Comparison of ENCODE assay signal across 9 cellular contexts in the genomic region with DNA sequence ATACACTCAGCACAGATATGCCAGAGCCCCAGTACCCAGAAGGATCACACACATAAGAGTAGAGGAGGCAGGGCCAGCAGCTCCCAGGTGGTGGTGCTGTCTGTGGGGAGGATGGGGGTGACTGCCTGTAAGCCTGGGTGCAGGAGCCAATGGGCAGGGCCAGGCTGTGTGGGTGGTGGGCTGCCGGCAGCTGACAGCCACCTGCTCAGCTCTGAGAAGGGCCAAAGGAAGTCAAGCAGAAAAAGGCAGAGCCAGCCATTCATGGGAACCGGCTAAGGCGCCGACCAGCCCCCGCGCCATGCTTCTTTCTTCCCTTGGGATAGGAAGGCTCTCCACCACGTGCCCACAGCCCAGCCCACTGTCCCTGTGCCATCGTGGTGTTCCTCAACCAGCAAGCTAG. TPM values are rescaled to one million over a fixed set of nuclear protein-coding genes. Genes with fewer than 3 reads are reported as not detected.
DNase-seq lines count a peak whose midpoint lies in the region; ATAC-seq and TF ChIP-seq lines count a peak whose summit lies in the region.
"Had no signal": no experiment of that assay in that cellular context is flagged by ENCODE, and none has a peak within 500 bp of the region (broad histone marks: within the 10 kb centered on the region; RNA-seq: fewer than 3 reads in every experiment).

No MANE protein-coding gene starts in this region.

- H3K36me3 ChIP-seq in prostate gland = no peaks in the 10 kb centered on the region

- H3K4me3 ChIP-seq in prostate gland = no peak overlapping the region

- peaks cover 0 to 3% (median 0%) of the 10 kb centered on the region in 3 donors for H3K36me3 Mint-ChIP-seq in immature natural killer cell

- DNase-seq in GM10266 (ENCODE audit: extremely low spot score) = peak; percentile 50
- DNase-seq in immature natural killer cell = no peak
- no peak for DNase-seq in SW 1271 (lab: John Stamatoyannopoulos, UW)
- DNase-seq in prostate gland (ENCODE audit: low spot score) = no peak
- no peak for DNase-seq in activated naive CD4-positive, alpha-beta T cell treated with Interleukin-2 at 50 U/mL for 16 hours
- DNase-seq: foreskin melanocyte had no signal

- peaks cover 0 to 1% (median 0%) of the 10 kb centered on the region in 3 donors for H3K27me3 Mint-ChIP-seq in immature natural killer cell (ENCODE audit: low read depth in 3 of 3)

- peak; percentile 42 for TF ChIP-seq CTCF in GM10266 (IDR thresholded peaks at IDR 0.05; ENCODE audit: control insufficient read depth, insufficient read depth, low read depth, missing control alignments)
- no peak for TF ChIP-seq CTCF in prostate gland (IDR thresholded peaks at IDR 0.05)

- ATAC-seq in GM19452 (IDR thresholded peaks at IDR 0.05; ENCODE audit: unreplicated experiment) = peak; percentile 50
- ATAC-seq in HG03469 (IDR thresholded peaks at IDR 0.05; ENCODE audit: unreplicated experiment) = peak; percentile 39
- no peak for ATAC-seq in SK-N-SH treated with all-trans-retinoic acid at 6 μM for 48 hours

- TF ChIP-seq POLR2A in prostate gland (IDR thresholded peaks at IDR 0.05) = no peak

- H3K9me3 Mint-ChIP-seq in immature natural killer cell = no peaks in the 10 kb centered on the region

- peak overlapping the region in 3 of 5 donors; percentile 6 to 58 (median 10) for H3K4me3 Mint-ChIP-seq in immature natural killer cell

- H3K9me3 ChIP-seq in prostate gland = no peaks in the 10 kb centered on the region

- intact Hi-C loops in prostate gland (cut with DNase I) = no loop called here

- WGBS in prostate gland = 69% methylated on average over 8 of the region's 8 CpGs

- peaks cover 10% of the 10 kb centered on the region for H3K4me1 ChIP-seq in prostate gland (replicated peaks)

- peaks cover 66 to 77% of the 10 kb centered on the region in 2 donors for H3K4me1 Mint-ChIP-seq in immature natural killer cell

- H3K27ac Mint-ChIP-seq in immature natural killer cell = peak overlapping the region in 5 of 6 donors; percentile 10 to 83 (median 70)

- H3K27ac ChIP-seq in prostate gland = peak overlapping the region in 1 of 2 donors; percentile 50

- no peaks in the 10 kb centered on the region for H3K27me3 ChIP-seq in prostate gland (replicated peaks; ENCODE audit: insufficient read depth)

TF ChIP-seq in SK-N-SH treated with all-trans-retinoic acid at 6 μM for 48 hours, 23 proteins besides CTCF, POLR2A, EP300 and RAD21:
- no peak for TF ChIP-seq ISL1 (CRISPR knock-in tag; IDR thresholded peaks at IDR 0.05)
- no peak for TF ChIP-seq CSRNP3 (CRISPR knock-in tag; IDR thresholded peaks at IDR 0.05)
- TF ChIP-seq ZFP30 (CRISPR knock-in tag; IDR thresholded peaks at IDR 0.05) = no peak
- TF ChIP-seq ZFP3 (CRISPR knock-in tag; IDR thresholded peaks at IDR 0.05) = no peak
- TF ChIP-seq ARNTL (CRISPR knock-in tag; IDR thresholded peaks at IDR 0.05; ENCODE audit: borderline replicate concordance, low read depth) = no peak
- TF ChIP-seq ZC3H10 (CRISPR knock-in tag; IDR thresholded peaks at IDR 0.05) = no peak
- TF ChIP-seq, protein P1, sequence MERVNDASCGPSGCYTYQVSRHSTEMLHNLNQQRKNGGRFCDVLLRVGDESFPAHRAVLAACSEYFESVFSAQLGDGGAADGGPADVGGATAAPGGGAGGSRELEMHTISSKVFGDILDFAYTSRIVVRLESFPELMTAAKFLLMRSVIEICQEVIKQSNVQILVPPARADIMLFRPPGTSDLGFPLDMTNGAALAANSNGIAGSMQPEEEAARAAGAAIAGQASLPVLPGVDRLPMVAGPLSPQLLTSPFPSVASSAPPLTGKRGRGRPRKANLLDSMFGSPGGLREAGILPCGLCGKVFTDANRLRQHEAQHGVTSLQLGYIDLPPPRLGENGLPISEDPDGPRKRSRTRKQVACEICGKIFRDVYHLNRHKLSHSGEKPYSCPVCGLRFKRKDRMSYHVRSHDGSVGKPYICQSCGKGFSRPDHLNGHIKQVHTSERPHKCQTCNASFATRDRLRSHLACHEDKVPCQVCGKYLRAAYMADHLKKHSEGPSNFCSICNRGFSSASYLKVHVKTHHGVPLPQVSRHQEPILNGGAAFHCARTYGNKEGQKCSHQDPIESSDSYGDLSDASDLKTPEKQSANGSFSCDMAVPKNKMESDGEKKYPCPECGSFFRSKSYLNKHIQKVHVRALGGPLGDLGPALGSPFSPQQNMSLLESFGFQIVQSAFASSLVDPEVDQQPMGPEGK (CRISPR knock-in tag; IDR thresholded peaks at IDR 0.05; ENCODE audit: borderline replicate concordance) = no peak
- no peak for TF ChIP-seq GLIS3 (CRISPR knock-in tag; IDR thresholded peaks at IDR 0.05)
- no peak for TF ChIP-seq PPARA (CRISPR knock-in tag; IDR thresholded peaks at IDR 0.05; ENCODE audit: borderline replicate concordance)
- TF ChIP-seq SNAI2 (CRISPR knock-in tag; IDR thresholded peaks at IDR 0.05) = no peak
- TF ChIP-seq, protein P2, sequence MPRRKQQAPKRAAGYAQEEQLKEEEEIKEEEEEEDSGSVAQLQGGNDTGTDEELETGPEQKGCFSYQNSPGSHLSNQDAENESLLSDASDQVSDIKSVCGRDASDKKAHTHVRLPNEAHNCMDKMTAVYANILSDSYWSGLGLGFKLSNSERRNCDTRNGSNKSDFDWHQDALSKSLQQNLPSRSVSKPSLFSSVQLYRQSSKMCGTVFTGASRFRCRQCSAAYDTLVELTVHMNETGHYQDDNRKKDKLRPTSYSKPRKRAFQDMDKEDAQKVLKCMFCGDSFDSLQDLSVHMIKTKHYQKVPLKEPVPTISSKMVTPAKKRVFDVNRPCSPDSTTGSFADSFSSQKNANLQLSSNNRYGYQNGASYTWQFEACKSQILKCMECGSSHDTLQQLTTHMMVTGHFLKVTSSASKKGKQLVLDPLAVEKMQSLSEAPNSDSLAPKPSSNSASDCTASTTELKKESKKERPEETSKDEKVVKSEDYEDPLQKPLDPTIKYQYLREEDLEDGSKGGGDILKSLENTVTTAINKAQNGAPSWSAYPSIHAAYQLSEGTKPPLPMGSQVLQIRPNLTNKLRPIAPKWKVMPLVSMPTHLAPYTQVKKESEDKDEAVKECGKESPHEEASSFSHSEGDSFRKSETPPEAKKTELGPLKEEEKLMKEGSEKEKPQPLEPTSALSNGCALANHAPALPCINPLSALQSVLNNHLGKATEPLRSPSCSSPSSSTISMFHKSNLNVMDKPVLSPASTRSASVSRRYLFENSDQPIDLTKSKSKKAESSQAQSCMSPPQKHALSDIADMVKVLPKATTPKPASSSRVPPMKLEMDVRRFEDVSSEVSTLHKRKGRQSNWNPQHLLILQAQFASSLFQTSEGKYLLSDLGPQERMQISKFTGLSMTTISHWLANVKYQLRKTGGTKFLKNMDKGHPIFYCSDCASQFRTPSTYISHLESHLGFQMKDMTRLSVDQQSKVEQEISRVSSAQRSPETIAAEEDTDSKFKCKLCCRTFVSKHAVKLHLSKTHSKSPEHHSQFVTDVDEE (CRISPR knock-in tag; IDR thresholded peaks at IDR 0.05) = no peak
- TF ChIP-seq CSDC2 (CRISPR knock-in tag; IDR thresholded peaks at IDR 0.05) = no peak
- TF ChIP-seq OSR1 (CRISPR knock-in tag; IDR thresholded peaks at IDR 0.05) = no peak
- no peak for TF ChIP-seq ZNF8 (CRISPR knock-in tag; IDR thresholded peaks at IDR 0.05)
- TF ChIP-seq TOX (CRISPR knock-in tag; IDR thresholded peaks at IDR 0.05; ENCODE audit: borderline replicate concordance) = no peak
- TF ChIP-seq RARB (CRISPR knock-in tag; IDR thresholded peaks at IDR 0.05) = no peak
- TF ChIP-seq ZNF565 (CRISPR knock-in tag; conservative IDR thresholded peaks at IDR 0.05; ENCODE audit: low read depth) = no peak
- TF ChIP-seq BACH2 (CRISPR knock-in tag; IDR thresholded peaks at IDR 0.05; ENCODE audit: borderline replicate concordance) = no peak

RNA-seq across cellular contexts. Expression of gene PIK3C2B, which starts 14.1 kb away (rescaled TPM):
- 1 to 10 TPM in 2 of 3 donors, not detected in 1; 1.4 to 2.3 TPM for polyA plus RNA-seq in immature natural killer cell
- total RNA-seq in prostate gland = 10 to 100 TPM; 20.9 to 24.1 TPM

RNA-seq across cellular contexts. Expression of gene MDM4, which starts 35.7 kb away (rescaled TPM):
- polyA plus RNA-seq in immature natural killer cell = 10 to 100 TPM in 1 of 3 donors, 1 to 10 TPM in 2; 4.6 to 22.6 (median 8.3) TPM
- 10 to 100 TPM; 38.0 to 66.9 TPM for total RNA-seq in prostate gland
